Comparison of ENCODE assay signal across 8 cellular contexts in the genomic region with DNA sequence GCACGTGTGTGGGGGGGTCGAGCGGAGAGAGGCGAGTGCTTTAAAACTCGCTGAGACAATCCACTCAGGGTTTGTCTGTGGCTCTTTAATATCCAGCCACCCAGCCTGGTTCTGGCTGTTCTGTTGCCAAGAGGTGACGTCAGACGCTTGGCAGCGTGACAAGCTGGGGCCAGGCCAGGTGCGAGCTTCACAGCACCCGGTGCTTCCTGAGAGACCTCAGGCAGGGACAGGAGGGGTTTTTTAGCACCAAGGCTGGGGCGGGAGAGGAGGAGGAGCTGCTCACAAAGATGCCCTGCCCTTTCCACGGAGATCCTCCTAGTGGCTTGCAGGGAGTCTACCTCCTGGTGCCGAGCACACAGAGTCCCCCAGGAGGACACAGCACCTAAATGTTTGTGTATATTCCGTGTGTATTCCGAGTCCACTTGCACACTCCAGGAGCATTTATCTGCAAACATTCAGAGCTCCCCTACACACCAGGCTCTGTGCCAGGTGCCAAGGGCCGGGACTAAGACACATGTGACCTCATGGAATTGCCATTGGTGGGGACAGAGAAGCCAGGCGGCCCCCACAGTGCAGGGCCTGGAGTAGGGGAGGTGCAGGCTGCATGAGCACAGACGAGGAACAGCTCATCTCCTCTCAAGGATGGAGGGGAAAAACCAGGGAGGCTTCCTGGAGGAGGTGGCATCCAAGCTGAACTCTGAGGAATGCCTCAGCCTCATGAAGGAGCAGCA.
DNase-seq lines count a peak whose midpoint lies in the region; ATAC-seq and TF ChIP-seq lines count a peak whose summit lies in the region.

No MANE protein-coding gene starts in this region.

- H3K36me3 Mint-ChIP-seq in CD8-positive, alpha-beta memory T cell, result no peaks in the 10 kb centered on the region

- TF ChIP-seq CTCF in HEK293 (tag by site-specific recombination; IDR thresholded peaks at IDR 0.05) (no peak), colonic mucosa (IDR thresholded peaks at IDR 0.05) (no peak)

- H3K36me3 ChIP-seq in HEK293 (ENCODE audit: control insufficient read depth in 2 of 2, insufficient read depth in 1 of 2, low read length in 2 of 2), result no peaks in the 10 kb centered on the region
- H3K36me3 ChIP-seq in colonic mucosa, result no peaks in the 10 kb centered on the region
- H3K36me3 ChIP-seq in CD8-positive, alpha-beta memory T cell (ENCODE audit: insufficient read depth, low read length), result no peaks in the 10 kb centered on the region

- H3K9ac ChIP-seq in colonic mucosa (ENCODE audit: low read depth in 2 of 2, low read length in 2 of 2), result no peak overlapping the region

- DNase-seq in NCI-H2196 treated with DMSO at 0.1 percent for 48 hours (lab: John Stamatoyannopoulos, UW; ENCODE audit: unreplicated experiment) (peak; percentile 88), colonic mucosa (peak; percentile 82), posterior vena cava (ENCODE audit: low spot score) (peak; percentile 76), cortex of kidney (lab: John Stamatoyannopoulos, UW) (no peak)
- DNase-seq in CD8-positive, alpha-beta memory T cell, result no peak

- H3K4me3 ChIP-seq in HEK293 (ENCODE audit: low read depth, low read length) (no peak overlapping the region), colonic mucosa (no peak overlapping the region)
- H3K4me3 ChIP-seq in CD8-positive, alpha-beta memory T cell (ENCODE audit: low read length), result no peak overlapping the region

- POLR2A ChIA-PET in HEK293 (lab: Yijun Ruan, JAX), result interaction anchor here (1.5 kb wide), 1 partner anchor 12 kb away, joined by 5 read pairs; no protein-coding TSS in a partner anchor
- POLR2A ChIA-PET in CD8-positive, alpha-beta memory T cell (lab: Charles Lee), result no interaction called here

- H3K4me1 Mint-ChIP-seq in CD8-positive, alpha-beta memory T cell, result no peaks in the 10 kb centered on the region

- no peaks in the 10 kb centered on the region for H3K4me1 ChIP-seq in HEK293 (ENCODE audit: control insufficient read depth, insufficient read depth, low read length)
- no peaks in the 10 kb centered on the region for H3K4me1 ChIP-seq in colonic mucosa
- H3K4me1 ChIP-seq in CD8-positive, alpha-beta memory T cell (ENCODE audit: insufficient read depth, low read length), result no peaks in the 10 kb centered on the region

- CTCF ChIA-PET in HEK293 (lab: Yijun Ruan, JAX), result interaction anchor here (0.7 to 1.4 kb wide), 5 partner anchors 10 to 181 kb away, joined by 3 to 4 read pairs (median 4); no protein-coding TSS in a partner anchor
- CTCF ChIA-PET in CD8-positive, alpha-beta memory T cell (lab: Charles Lee), result no interaction called here

- intact Hi-C loops in colonic mucosa (cut with DNase I) (no loop called here), posterior vena cava (cut with DNase I) (loop anchor here in 1 of 2 donors (10.0 kb wide), 1 partner anchor 413 kb away; a partner anchor contains a TSS)

- no peak overlapping the region for H3K27ac Mint-ChIP-seq in CD8-positive, alpha-beta memory T cell

- no peak overlapping the region for H3K4me3 Mint-ChIP-seq in CD8-positive, alpha-beta memory T cell

- H3K9me3 ChIP-seq in HEK293 (ENCODE audit: control insufficient read depth, insufficient read depth, low read depth, low read length) (no peaks in the 10 kb centered on the region), colonic mucosa (no peaks in the 10 kb centered on the region)
- H3K9me3 ChIP-seq in CD8-positive, alpha-beta memory T cell (ENCODE audit: low read length), result no peaks in the 10 kb centered on the region

- H3K9me3 Mint-ChIP-seq in CD8-positive, alpha-beta memory T cell, result no peaks in the 10 kb centered on the region

- H3K27me3 ChIP-seq in colonic mucosa, result no peaks in the 10 kb centered on the region
- H3K27me3 ChIP-seq in CD8-positive, alpha-beta memory T cell (ENCODE audit: insufficient read depth, low read length, poor library complexity, severe bottlenecking), result peaks cover 3% of the 10 kb centered on the region

- peaks cover 0 to 3% of the 10 kb centered on the region in 2 donors for H3K27me3 Mint-ChIP-seq in CD8-positive, alpha-beta memory T cell

- ATAC-seq in HG02642 (IDR thresholded peaks at IDR 0.05; ENCODE audit: poor library complexity, unreplicated experiment) (no peak), HG03045 (IDR thresholded peaks at IDR 0.05; ENCODE audit: unreplicated experiment) (no peak)

- no peak overlapping the region; the same call in 1 of the 2 replicates for H3K27ac ChIP-seq in HEK293 (ENCODE audit: extremely low read depth, low read depth, low read length)
- no peak overlapping the region for H3K27ac ChIP-seq in colonic mucosa
- no peak overlapping the region for H3K27ac ChIP-seq in CD8-positive, alpha-beta memory T cell (ENCODE audit: low read depth, low read length)

TF ChIP-seq in HEK293, 187 proteins besides CTCF, POLR2A, EP300 and RAD21 (continues in another document):
- TF ChIP-seq, protein P1, sequence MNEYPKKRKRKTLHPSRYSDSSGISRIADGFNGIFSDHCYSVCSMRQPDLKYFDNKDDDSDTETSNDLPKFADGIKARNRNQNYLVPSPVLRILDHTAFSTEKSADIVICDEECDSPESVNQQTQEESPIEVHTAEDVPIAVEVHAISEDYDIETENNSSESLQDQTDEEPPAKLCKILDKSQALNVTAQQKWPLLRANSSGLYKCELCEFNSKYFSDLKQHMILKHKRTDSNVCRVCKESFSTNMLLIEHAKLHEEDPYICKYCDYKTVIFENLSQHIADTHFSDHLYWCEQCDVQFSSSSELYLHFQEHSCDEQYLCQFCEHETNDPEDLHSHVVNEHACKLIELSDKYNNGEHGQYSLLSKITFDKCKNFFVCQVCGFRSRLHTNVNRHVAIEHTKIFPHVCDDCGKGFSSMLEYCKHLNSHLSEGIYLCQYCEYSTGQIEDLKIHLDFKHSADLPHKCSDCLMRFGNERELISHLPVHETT (tag by site-specific recombination; IDR thresholded peaks at IDR 0.05), result no peak
- TF ChIP-seq, protein P2, sequence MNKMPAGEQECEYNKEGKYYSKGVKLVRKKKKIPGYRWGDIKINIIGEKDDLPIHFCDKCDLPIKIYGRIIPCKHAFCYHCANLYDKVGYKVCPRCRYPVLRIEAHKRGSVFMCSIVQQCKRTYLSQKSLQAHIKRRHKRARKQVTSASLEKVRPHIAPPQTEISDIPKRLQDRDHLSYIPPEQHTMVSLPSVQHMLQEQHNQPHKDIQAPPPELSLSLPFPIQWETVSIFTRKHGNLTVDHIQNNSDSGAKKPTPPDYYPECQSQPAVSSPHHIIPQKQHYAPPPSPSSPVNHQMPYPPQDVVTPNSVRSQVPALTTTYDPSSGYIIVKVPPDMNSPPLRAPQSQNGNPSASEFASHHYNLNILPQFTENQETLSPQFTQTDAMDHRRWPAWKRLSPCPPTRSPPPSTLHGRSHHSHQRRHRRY (tag by site-specific recombination; IDR thresholded peaks at IDR 0.05), result no peak
- TF ChIP-seq ZNF146 (tag by site-specific recombination; IDR thresholded peaks at IDR 0.05), result no peak
- peak; percentile 85 for TF ChIP-seq ZBTB20 (tag by site-specific recombination; IDR thresholded peaks at IDR 0.05)
- peak; percentile 77 for TF ChIP-seq ZNF629 (tag by site-specific recombination; IDR thresholded peaks at IDR 0.05)
- TF ChIP-seq ZBTB17 (tag by site-specific recombination; IDR thresholded peaks at IDR 0.05), result peak; percentile 64
- no peak for TF ChIP-seq GLI2 (tag by site-specific recombination; IDR thresholded peaks at IDR 0.05; ENCODE audit: borderline replicate concordance, low read depth)
- no peak for TF ChIP-seq ZNF747 (tag by site-specific recombination; IDR thresholded peaks at IDR 0.05)
- no peak for TF ChIP-seq ZNF473 (tag by site-specific recombination; IDR thresholded peaks at IDR 0.05)
- TF ChIP-seq ZNF530 (tag by site-specific recombination; IDR thresholded peaks at IDR 0.05; ENCODE audit: low read depth), result no peak
- TF ChIP-seq, protein P3, sequence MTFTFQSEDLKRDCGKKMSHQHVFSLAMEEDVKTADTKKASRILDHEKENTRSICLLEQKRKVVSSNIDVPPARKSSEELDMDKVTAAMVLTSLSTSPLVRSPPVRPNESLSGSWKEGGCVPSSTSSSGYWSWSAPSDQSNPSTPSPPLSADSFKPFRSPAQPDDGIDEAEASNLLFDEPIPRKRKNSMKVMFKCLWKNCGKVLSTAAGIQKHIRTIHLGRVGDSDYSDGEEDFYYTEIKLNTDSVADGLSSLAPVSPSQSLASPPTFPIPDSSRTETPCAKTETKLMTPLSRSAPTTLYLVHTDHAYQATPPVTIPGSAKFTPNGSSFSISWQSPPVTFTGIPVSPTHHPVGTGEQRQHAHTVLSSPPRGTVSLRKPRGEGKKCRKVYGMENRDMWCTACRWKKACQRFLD (tag by site-specific recombination; IDR thresholded peaks at IDR 0.05), result no peak
- no peak for TF ChIP-seq ZNF660 (tag by site-specific recombination; IDR thresholded peaks at IDR 0.05)
- TF ChIP-seq, protein P4, sequence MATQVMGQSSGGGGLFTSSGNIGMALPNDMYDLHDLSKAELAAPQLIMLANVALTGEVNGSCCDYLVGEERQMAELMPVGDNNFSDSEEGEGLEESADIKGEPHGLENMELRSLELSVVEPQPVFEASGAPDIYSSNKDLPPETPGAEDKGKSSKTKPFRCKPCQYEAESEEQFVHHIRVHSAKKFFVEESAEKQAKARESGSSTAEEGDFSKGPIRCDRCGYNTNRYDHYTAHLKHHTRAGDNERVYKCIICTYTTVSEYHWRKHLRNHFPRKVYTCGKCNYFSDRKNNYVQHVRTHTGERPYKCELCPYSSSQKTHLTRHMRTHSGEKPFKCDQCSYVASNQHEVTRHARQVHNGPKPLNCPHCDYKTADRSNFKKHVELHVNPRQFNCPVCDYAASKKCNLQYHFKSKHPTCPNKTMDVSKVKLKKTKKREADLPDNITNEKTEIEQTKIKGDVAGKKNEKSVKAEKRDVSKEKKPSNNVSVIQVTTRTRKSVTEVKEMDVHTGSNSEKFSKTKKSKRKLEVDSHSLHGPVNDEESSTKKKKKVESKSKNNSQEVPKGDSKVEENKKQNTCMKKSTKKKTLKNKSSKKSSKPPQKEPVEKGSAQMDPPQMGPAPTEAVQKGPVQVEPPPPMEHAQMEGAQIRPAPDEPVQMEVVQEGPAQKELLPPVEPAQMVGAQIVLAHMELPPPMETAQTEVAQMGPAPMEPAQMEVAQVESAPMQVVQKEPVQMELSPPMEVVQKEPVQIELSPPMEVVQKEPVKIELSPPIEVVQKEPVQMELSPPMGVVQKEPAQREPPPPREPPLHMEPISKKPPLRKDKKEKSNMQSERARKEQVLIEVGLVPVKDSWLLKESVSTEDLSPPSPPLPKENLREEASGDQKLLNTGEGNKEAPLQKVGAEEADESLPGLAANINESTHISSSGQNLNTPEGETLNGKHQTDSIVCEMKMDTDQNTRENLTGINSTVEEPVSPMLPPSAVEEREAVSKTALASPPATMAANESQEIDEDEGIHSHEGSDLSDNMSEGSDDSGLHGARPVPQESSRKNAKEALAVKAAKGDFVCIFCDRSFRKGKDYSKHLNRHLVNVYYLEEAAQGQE (tag by site-specific recombination; IDR thresholded peaks at IDR 0.05), result no peak

Comparison
In these comparisons a context has a peak if more than half of its experiments do, and no peak if none do; other contexts are left out.
1. DNase-seq: peak in NCI-H2196 treated with DMSO at 0.1 percent for 48 hours (single experiment), colonic mucosa (single experiment) and posterior vena cava (single experiment); none in cortex of kidney (single experiment) and CD8-positive, alpha-beta memory T cell (0 of 5).